Comparison of ENCODE assay signal across 8 cellular contexts in genomic region chr2:187138240-187138639, GRCh38.
DNase-seq lines count a peak whose midpoint lies in the region; ATAC-seq, FAIRE-seq and TF ChIP-seq lines count a peak whose summit lies in the region.

No MANE protein-coding gene starts in this region.

- H3K4me1 ChIP-seq in OCI-LY3 (ENCODE audit: low read length) (no peaks in the 10 kb centered on the region), small intestine (ENCODE audit: control insufficient read depth in 2 of 2, insufficient read depth in 1 of 2, low read depth in 1 of 2, low read length in 1 of 2) (no peaks in the 10 kb centered on the region), vagina (no peaks in the 10 kb centered on the region)

- no peaks in the 10 kb centered on the region for H3K4me1 Mint-ChIP-seq in CD14-positive monocyte

- peak; percentile 66 for ATAC-seq in GM21723 (IDR thresholded peaks at IDR 0.05; ENCODE audit: unreplicated experiment)

- whole genome bisulfite sequencing in small intestine, 3 donors, result 24 to 46% (median 32%) methylated on average over 1 of the region's 1 CpG

- DNase-seq in CD14-positive monocyte (ENCODE audit: low spot score) (no peak), fibroblast of the conjunctiva (ENCODE audit: low read depth) (peak; percentile 16), small intestine (peak; percentile 21), DMS153 (lab: John Stamatoyannopoulos, UW) (no peak), vagina (ENCODE audit: extremely low spot score in 2 of 2) (no peak), occipital lobe (lab: John Stamatoyannopoulos, UW) (no peak)

- H3K27me3 ChIP-seq in OCI-LY3 (ENCODE audit: low read depth, low read length), result no peaks in the 10 kb centered on the region
- no peaks in the 10 kb centered on the region for H3K27me3 ChIP-seq in small intestine (ENCODE audit: control insufficient read depth in 2 of 2, insufficient read depth in 2 of 2, low read length in 2 of 2)
- H3K27me3 ChIP-seq in vagina, result no peaks in the 10 kb centered on the region

- no peak overlapping the region for H2AFZ ChIP-seq in OCI-LY3 (ENCODE audit: low read depth, low read length)

- TF ChIP-seq CTCF in CD14-positive monocyte (IDR thresholded peaks at IDR 0.05) (peak; percentile 58), OCI-LY3 (IDR thresholded peaks at IDR 0.05; ENCODE audit: low read depth, low read length) (peak; percentile 69), vagina (IDR thresholded peaks at IDR 0.05) (no peak)

- intact Hi-C loops in CD14-positive monocyte (cut with micrococcal nuclease), result loop anchor here in 1 of 2 donors (10.0 kb wide), 1 partner anchor 317 kb away; no protein-coding TSS in a partner anchor
- intact Hi-C loops in vagina (cut with DNase I), result no loop called here

- H3K9ac ChIP-seq in OCI-LY3 (ENCODE audit: low read length), result no peak overlapping the region

- no peak for FAIRE-seq in small intestine (lab: Jason Lieb, UNC)

- H3K36me3 ChIP-seq in OCI-LY3 (replicated peaks; ENCODE audit: low read depth, low read length) (no peaks in the 10 kb centered on the region), small intestine (ENCODE audit: control insufficient read depth in 2 of 2, insufficient read depth in 2 of 2, low read length in 2 of 2) (no peaks in the 10 kb centered on the region), vagina (no peaks in the 10 kb centered on the region)

- no peak overlapping the region for H3K27ac ChIP-seq in OCI-LY3 (ENCODE audit: low read length)
- no peak overlapping the region for H3K27ac ChIP-seq in small intestine (ENCODE audit: low read depth in 1 of 2, low read length in 1 of 2)
- no peak overlapping the region for H3K27ac ChIP-seq in vagina

- no peaks in the 10 kb centered on the region for H3K9me3 Mint-ChIP-seq in CD14-positive monocyte

- no peak for TF ChIP-seq POLR2A in vagina (IDR thresholded peaks at IDR 0.05)

- peaks cover 0 to 3% (median 0%) of the 10 kb centered on the region in 3 donors for H3K27me3 Mint-ChIP-seq in CD14-positive monocyte (ENCODE audit: low read depth in 3 of 3)

- no peaks in the 10 kb centered on the region for H3K9me3 ChIP-seq in OCI-LY3 (ENCODE audit: insufficient read depth, low read length)
- H3K9me3 ChIP-seq in small intestine (ENCODE audit: control insufficient read depth, low read depth), result no peaks in the 10 kb centered on the region
- H3K9me3 ChIP-seq in vagina, result no peaks in the 10 kb centered on the region

- H3K4me3 ChIP-seq in OCI-LY3 (ENCODE audit: low read length) (no peak overlapping the region), small intestine (ENCODE audit: low read depth in 1 of 2, low read length in 2 of 2) (no peak overlapping the region), vagina (no peak overlapping the region)

- no peaks in the 10 kb centered on the region for H3K36me3 Mint-ChIP-seq in CD14-positive monocyte

- H3K27ac Mint-ChIP-seq in CD14-positive monocyte, result peak overlapping the region in 1 of 7 donors; percentile 32

- no peaks in the 10 kb centered on the region for H3K79me2 ChIP-seq in OCI-LY3 (ENCODE audit: low read length)

- H3K4me3 Mint-ChIP-seq in CD14-positive monocyte, result no peak overlapping the region

- no peaks in the 10 kb centered on the region for H4K20me1 ChIP-seq in OCI-LY3 (ENCODE audit: insufficient read depth, low read length)

- no peak overlapping the region for H3K4me2 ChIP-seq in OCI-LY3 (ENCODE audit: low read length)

Comparison
In these comparisons a context has a peak if more than half of its experiments do, and no peak if none do; other contexts are left out.
1. DNase-seq: peak in fibroblast of the conjunctiva (single experiment) and small intestine (single experiment); none in CD14-positive monocyte (single experiment), DMS153 (single experiment), vagina (0 of 2) and occipital lobe (single experiment).
2. CTCF ChIP-seq: peak in CD14-positive monocyte (single experiment) and OCI-LY3 (single experiment); none in vagina (0 of 3).